In genomic region chr7:110922906-110923305, GRCh38 we compare ENCODE assay signal across 11 cellular contexts.
DNase-seq lines count a peak whose midpoint lies in the region; ATAC-seq and TF ChIP-seq lines count a peak whose summit lies in the region.
"Had no signal": no experiment of that assay in that cellular context is flagged by ENCODE, and none has a peak within 500 bp of the region (broad histone marks: within the 10 kb centered on the region; RNA-seq: fewer than 3 reads in every experiment).

No MANE protein-coding gene starts in this region.

- no peak for TF ChIP-seq POLR2A in HCT116 (IDR thresholded peaks at IDR 0.05; ENCODE audit: borderline replicate concordance, extremely low read depth, insufficient read depth, insufficient read length)

- no peaks in the 10 kb centered on the region for H3K9me2 ChIP-seq in HCT116 (ENCODE audit: insufficient read depth)

- H3K9me3 ChIP-seq in HCT116 (ENCODE audit: control insufficient read depth in 1 of 2, insufficient read depth in 1 of 2, low read depth in 1 of 2, low read length in 2 of 2) (no peaks in the 10 kb centered on the region), adipocyte (ENCODE audit: control insufficient read depth, low read length) (no peaks in the 10 kb centered on the region), smooth muscle cell (replicated peaks; ENCODE audit: low read depth) (no peaks in the 10 kb centered on the region)
- H3K9me3 ChIP-seq: tibial nerve had no signal

- 81% methylated on average over 3 of the region's 3 CpGs for whole genome bisulfite sequencing in smooth muscle cell (ENCODE audit: low lambda C conversion rate)

- CTCF ChIA-PET in HCT116 (lab: Charles Lee) = no interaction called here

- peak overlapping the region; percentile 6; the same call in 1 of the 2 replicates for H3K4me2 ChIP-seq in HCT116 (ENCODE audit: low read length)
- peak overlapping the region; percentile 24 for H3K4me2 ChIP-seq in smooth muscle cell

- BruUV-seq in HCT116 (replicated peaks; lab: Mats Ljungman, UMichigan) = no TSS peak

- no peak overlapping the region for H3K4me3 ChIP-seq in HCT116 (replicated peaks in 1 of 2; ENCODE audit: low read depth in 1 of 2, low read length in 2 of 2)
- no peak overlapping the region for H3K4me3 ChIP-seq in adipocyte (ENCODE audit: low read length)
- no peak overlapping the region for H3K4me3 ChIP-seq in smooth muscle cell
- H3K4me3 ChIP-seq: tibial nerve had no signal

- H4K20me1 ChIP-seq in HCT116 (ENCODE audit: insufficient read depth) (no peaks in the 10 kb centered on the region), smooth muscle cell (ENCODE audit: low read depth) (no peaks in the 10 kb centered on the region)

- TF ChIP-seq RAD21 in HCT116 (IDR thresholded peaks at IDR 0.05; ENCODE audit: low read depth) = no peak

- H3K4me1 ChIP-seq in HCT116 (ENCODE audit: control insufficient read depth in 1 of 2, insufficient read depth in 2 of 2, low read length in 2 of 2) (peaks cover 0 to 7% of the 10 kb centered on the region in 2 experiments; a peak in 2 of 4 replicates), adipocyte (ENCODE audit: control insufficient read depth, insufficient read depth, low read length) (peaks cover 31% of the 10 kb centered on the region), smooth muscle cell (ENCODE audit: low read depth) (peaks cover 5% of the 10 kb centered on the region)

- no peaks in the 10 kb centered on the region for H3F3A ChIP-seq in smooth muscle cell (ENCODE audit: low read depth)

- no peaks in the 10 kb centered on the region for H3K27me3 ChIP-seq in HCT116 (ENCODE audit: insufficient read depth, low read length)
- no peaks in the 10 kb centered on the region for H3K27me3 ChIP-seq in adipocyte (replicated peaks; ENCODE audit: control insufficient read depth, insufficient read depth, low read length)
- no peaks in the 10 kb centered on the region for H3K27me3 ChIP-seq in smooth muscle cell (ENCODE audit: low read depth)
- H3K27me3 ChIP-seq: tibial nerve had no signal

- no peak overlapping the region for H3K9ac ChIP-seq in HCT116 (ENCODE audit: low read length)
- no peak overlapping the region for H3K9ac ChIP-seq in adipocyte (ENCODE audit: low read length)
- peak overlapping the region; percentile 42 for H3K9ac ChIP-seq in smooth muscle cell (ENCODE audit: low read depth)

- intact Hi-C loops in HCT116 (cut with micrococcal nuclease) = no loop called here

- H3K79me2 ChIP-seq in HCT116 (ENCODE audit: insufficient read depth, low read length) = no peaks in the 10 kb centered on the region
- no peaks in the 10 kb centered on the region for H3K79me2 ChIP-seq in smooth muscle cell (ENCODE audit: low read depth)

- ATAC-seq in HCT116 (no peak), HG03521 (IDR thresholded peaks at IDR 0.05; ENCODE audit: unreplicated experiment) (no peak), HG02970 (IDR thresholded peaks at IDR 0.05; ENCODE audit: low FRiP score, unreplicated experiment) (no peak)
- ATAC-seq: naive thymus-derived CD4-positive, alpha-beta T cell had no signal

- DNase-seq in HCT116 (ENCODE audit: low read depth, low spot score) (no peak), adipocyte (ENCODE audit: low read depth) (peak; percentile 70), fibroblast of the conjunctiva (ENCODE audit: low read depth) (peak; percentile 75), smooth muscle cell (lab: John Stamatoyannopoulos, UW; ENCODE audit: unreplicated experiment) (no peak), NCI-H774 (lab: John Stamatoyannopoulos, UW) (no peak)
- DNase-seq: kidney glomerular epithelial cell; naive thymus-derived CD4-positive, alpha-beta T cell; NCI-H1436 had no signal

- RAD21 ChIA-PET in HCT116 (lab: Charles Lee; ENCODE audit: low non-redundant PET in 1 of 2, low total read pairs in 2 of 2, uncharacterized antibody in 2 of 2, unreplicated experiment in 2 of 2) = no interaction called here

- H2AFZ ChIP-seq in HCT116 (ENCODE audit: low read depth, low read length, poor library complexity, severe bottlenecking) = no peak overlapping the region
- no peak overlapping the region for H2AFZ ChIP-seq in smooth muscle cell (ENCODE audit: low read depth)

- no peak for TF ChIP-seq CTCF in HCT116 (IDR thresholded peaks at IDR 0.05 in 2 of 3, conservative IDR thresholded peaks at IDR 0.05 in 1 of 3; ENCODE audit: borderline replicate concordance in 1 of 3, insufficient read depth in 1 of 3, low read depth in 2 of 3, low read length in 2 of 3)
- TF ChIP-seq CTCF in smooth muscle cell (IDR thresholded peaks at IDR 0.05; ENCODE audit: borderline replicate concordance, insufficient read depth, poor library complexity, severe bottlenecking) = no peak

- H3K36me3 ChIP-seq in HCT116 (ENCODE audit: control insufficient read depth in 1 of 2, insufficient read depth in 2 of 2, low read length in 2 of 2) (no peaks in the 10 kb centered on the region), adipocyte (ENCODE audit: control insufficient read depth, insufficient read depth, low read length, severe bottlenecking) (no peaks in the 10 kb centered on the region), smooth muscle cell (ENCODE audit: low read depth) (no peaks in the 10 kb centered on the region)
- H3K36me3 ChIP-seq: tibial nerve had no signal

- no peak overlapping the region for H3K27ac ChIP-seq in HCT116 (ENCODE audit: low read depth, low read length)
- peak overlapping the region; percentile 66 for H3K27ac ChIP-seq in smooth muscle cell (ENCODE audit: low read depth)

- POLR2A ChIA-PET in HCT116 (lab: Charles Lee) = no interaction called here

TF ChIP-seq in HCT116, 20 proteins besides CTCF, POLR2A, EP300 and RAD21:
- TF ChIP-seq JUND (IDR thresholded peaks at IDR 0.05) (0 out of 2 replicates have a peak, but pooled peaks have one; percentile 24), REST (IDR thresholded peaks at IDR 0.05; ENCODE audit: low read depth) (no peak), FOSL1 (IDR thresholded peaks at IDR 0.05; ENCODE audit: low read depth) (peak; percentile 39; the same call in 1 of the 2 replicates), SP1 (IDR thresholded peaks at IDR 0.05; ENCODE audit: low read depth) (0 out of 2 replicates have a peak, but pooled peaks have one; percentile 15)

Comparison
In these comparisons a context has a peak if more than half of its experiments do, and no peak if none do; other contexts are left out.
1. DNase-seq: peak in adipocyte (single experiment) and fibroblast of the conjunctiva (single experiment); none in HCT116 (single experiment), smooth muscle cell (single experiment) and NCI-H774 (single experiment).